In the genomic region with DNA sequence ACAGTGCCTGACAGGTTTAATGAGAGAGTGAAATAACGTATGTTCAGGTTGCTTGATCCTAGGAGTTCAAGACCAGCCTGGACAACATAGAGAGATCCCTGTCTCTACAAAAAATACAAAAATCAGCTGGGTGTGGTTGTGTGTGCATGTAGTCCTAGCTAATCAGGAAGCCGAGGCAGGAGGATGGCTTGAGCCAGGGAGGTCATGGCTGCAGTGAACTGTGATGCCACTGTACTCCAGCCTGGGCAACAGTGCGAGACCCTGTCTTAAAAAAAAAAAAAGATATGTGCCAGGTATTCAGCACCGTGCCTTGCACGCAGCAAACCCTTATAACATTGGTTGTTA, we compare ENCODE assay signal across 13 cellular contexts. TPM values are rescaled to one million over a fixed set of nuclear protein-coding genes. Genes with fewer than 3 reads are reported as not detected.
DNase-seq lines count a peak whose midpoint lies in the region; ATAC-seq and TF ChIP-seq lines count a peak whose summit lies in the region.
"Had no signal": no experiment of that assay in that cellular context is flagged by ENCODE, and none has a peak within 500 bp of the region (broad histone marks: within the 10 kb centered on the region; RNA-seq: fewer than 3 reads in every experiment).

No MANE protein-coding gene starts in this region.

- no peaks in the 10 kb centered on the region for H4K20me1 ChIP-seq in mammary epithelial cell (ENCODE audit: insufficient read depth, low read length)

- H3K4me2 ChIP-seq in mammary epithelial cell (ENCODE audit: insufficient read depth, low read depth, low read length), result peak overlapping the region; percentile 65
- no peak overlapping the region for H3K4me2 ChIP-seq in mesenchymal stem cell (ENCODE audit: low read length, poor library complexity, severe bottlenecking)

- peak overlapping the region; percentile 80 for H3K27ac ChIP-seq in mammary epithelial cell (ENCODE audit: insufficient read depth, low read depth, low read length)
- peak overlapping the region; percentile 86 for H3K27ac ChIP-seq in mesenchymal stem cell (ENCODE audit: low read length, poor library complexity, severe bottlenecking)
- H3K27ac ChIP-seq in transverse colon, result peak overlapping the region in 3 of 4 donors; percentile 69 to 76 (median 74)

- WGBS in mammary epithelial cell (ENCODE audit: low coverage, missing lambda C conversion rate), result 86% methylated on average over 5 of the region's 5 CpGs
- WGBS in mesenchymal stem cell, result 87% methylated on average over 4 of the region's 5 CpGs
- WGBS in transverse colon (ENCODE audit: low coverage in 1 of 2), 2 donors, result 88 to 97% methylated on average over 3 to 5 of the region's 5 CpGs

- intact Hi-C loops in mammary epithelial cell (cut with micrococcal nuclease), result no loop called here
- intact Hi-C loops in transverse colon (cut with DNase I; ENCODE audit: low total_unique reads), result no loop called here
- intact Hi-C loops in natural killer cell (cut with micrococcal nuclease), result no loop called here

- peak overlapping the region; percentile 17 for H2AK5ac ChIP-seq in mesenchymal stem cell (ENCODE audit: low read length, severe bottlenecking)

- TF ChIP-seq CTCF in mammary epithelial cell (conservative IDR thresholded peaks at IDR 0.05 in 1 of 2, IDR thresholded peaks at IDR 0.05 in 1 of 2; ENCODE audit: extremely low read depth in 1 of 2, insufficient read depth in 1 of 2, low read depth in 1 of 2, low read length in 2 of 2) (no peak), transverse colon (IDR thresholded peaks at IDR 0.05) (no peak), natural killer cell (IDR thresholded peaks at IDR 0.05) (no peak)

- ATAC-seq in activated CD8-positive, alpha-beta memory T cell treated with anti-CD3 and anti-CD28 coated beads, Interleukin-2, amount 10 ng/mL, durations not matched to agents 7 days and 5 days, result no peak
- ATAC-seq in stimulated activated memory B cell treated with anti-CD40 and anti-IgM and Interleukin-4, amounts not matched to agents 10 μg/mL and 1 μg/mL and 100 μg/mL, for 72 hours, result no peak
- ATAC-seq in natural killer cell, result no peak
- ATAC-seq: naive thymus-derived CD8-positive, alpha-beta T cell had no signal

- no peaks in the 10 kb centered on the region for H3K36me3 ChIP-seq in mammary epithelial cell (ENCODE audit: insufficient read depth, low read length)
- peaks cover 0 to 3% of the 10 kb centered on the region in 2 experiments for H3K36me3 ChIP-seq in mesenchymal stem cell (ENCODE audit: control insufficient read depth in 1 of 2, insufficient read depth in 2 of 2, low read depth in 1 of 2, low read length in 2 of 2)
- no peaks in the 10 kb centered on the region for H3K36me3 ChIP-seq in transverse colon

- H3K9ac ChIP-seq in mammary epithelial cell (ENCODE audit: insufficient read depth, low read length), result peak overlapping the region; percentile 73
- no peak overlapping the region for H3K9ac ChIP-seq in mesenchymal stem cell (ENCODE audit: low read length)

- H3K27me3 Mint-ChIP-seq in activated CD8-positive, alpha-beta memory T cell treated with anti-CD3 and anti-CD28 coated beads, Interleukin-2, amount 10 ng/mL, durations not matched to agents 7 days and 5 days, result peaks cover 13% of the 10 kb centered on the region
- peaks cover 79% of the 10 kb centered on the region for H3K27me3 Mint-ChIP-seq in stimulated activated memory B cell treated with anti-CD40 and anti-IgM and Interleukin-4, amounts not matched to agents 10 μg/mL and 1 μg/mL and 100 μg/mL, for 72 hours
- H3K27me3 Mint-ChIP-seq in natural killer cell (ENCODE audit: low read depth in 2 of 2), result peaks cover 0 to 4% of the 10 kb centered on the region in 2 donors

- H2BK12ac ChIP-seq in mesenchymal stem cell (ENCODE audit: low read length in 2 of 2), result peak overlapping the region; percentile 20 to 92

- H4K91ac ChIP-seq in mesenchymal stem cell (ENCODE audit: low read length), result peak overlapping the region; percentile 97

- H3K18ac ChIP-seq in mesenchymal stem cell (ENCODE audit: low read depth in 1 of 2, low read length in 2 of 2), result peak overlapping the region; percentile 71 to 92

- no peaks in the 10 kb centered on the region for H3K79me2 ChIP-seq in mammary epithelial cell (ENCODE audit: insufficient read depth, low read length)

- H2BK15ac ChIP-seq in mesenchymal stem cell (ENCODE audit: low read depth, poor library complexity, severe bottlenecking), result no peak overlapping the region

- no peak overlapping the region for H2AFZ ChIP-seq in mammary epithelial cell (ENCODE audit: low read depth, low read length)
- H2AFZ ChIP-seq in mesenchymal stem cell (ENCODE audit: low read depth, low read length), result no peak overlapping the region

- H2BK5ac ChIP-seq in mesenchymal stem cell (ENCODE audit: low read depth, low read length, poor library complexity, severe bottlenecking), result peak overlapping the region; percentile 45

- TF ChIP-seq POLR2A in transverse colon (IDR thresholded peaks at IDR 0.05), result no peak

- H3K4me3 ChIP-seq in mammary epithelial cell (replicated peaks in 1 of 3; ENCODE audit: insufficient read depth in 1 of 3, low read depth in 2 of 3, low read length in 3 of 3) (peak overlapping the region; percentile 43 to 45 (median 44)), mesenchymal stem cell (ENCODE audit: insufficient read depth in 1 of 2, low read depth in 1 of 2, low read length in 2 of 2) (no peak overlapping the region), transverse colon (no peak overlapping the region)

- peak overlapping the region; percentile 74 to 88 for H3K4ac ChIP-seq in mesenchymal stem cell (ENCODE audit: low read depth in 1 of 2, low read length in 2 of 2)

- peaks cover 10% of the 10 kb centered on the region for H3K79me1 ChIP-seq in mesenchymal stem cell (replicated peaks; ENCODE audit: low read length, poor library complexity, severe bottlenecking)

- TF ChIP-seq EP300 in transverse colon (IDR thresholded peaks at IDR 0.05; ENCODE audit: low read depth), result no peak

- H3K27me3 ChIP-seq in mammary epithelial cell (ENCODE audit: insufficient read depth, low read length) (no peaks in the 10 kb centered on the region), mesenchymal stem cell (ENCODE audit: control insufficient read depth in 1 of 2, insufficient read depth in 1 of 2, low read length in 2 of 2) (no peaks in the 10 kb centered on the region), transverse colon (no peaks in the 10 kb centered on the region)

- H3K9me3 Mint-ChIP-seq in activated CD8-positive, alpha-beta memory T cell treated with anti-CD3 and anti-CD28 coated beads, Interleukin-2, amount 10 ng/mL, durations not matched to agents 7 days and 5 days (ENCODE audit: low read depth), result no peaks in the 10 kb centered on the region
- H3K9me3 Mint-ChIP-seq in stimulated activated memory B cell treated with anti-CD40 and anti-IgM and Interleukin-4, amounts not matched to agents 10 μg/mL and 1 μg/mL and 100 μg/mL, for 72 hours, result no peaks in the 10 kb centered on the region
- H3K9me3 Mint-ChIP-seq in natural killer cell, result no peaks in the 10 kb centered on the region
- H3K9me3 Mint-ChIP-seq: naive thymus-derived CD8-positive, alpha-beta T cell had no signal

- H3K4me1 Mint-ChIP-seq in activated CD8-positive, alpha-beta memory T cell treated with anti-CD3 and anti-CD28 coated beads, Interleukin-2, amount 10 ng/mL, durations not matched to agents 7 days and 5 days, result peaks cover 8% of the 10 kb centered on the region
- peaks cover 18% of the 10 kb centered on the region for H3K4me1 Mint-ChIP-seq in stimulated activated memory B cell treated with anti-CD40 and anti-IgM and Interleukin-4, amounts not matched to agents 10 μg/mL and 1 μg/mL and 100 μg/mL, for 72 hours
- H3K4me1 Mint-ChIP-seq in natural killer cell, result peaks cover 0 to 22% of the 10 kb centered on the region in 2 donors

- peak overlapping the region; percentile 15 for H3K27ac Mint-ChIP-seq in activated CD8-positive, alpha-beta memory T cell treated with anti-CD3 and anti-CD28 coated beads, Interleukin-2, amount 10 ng/mL, durations not matched to agents 7 days and 5 days
- no peak overlapping the region for H3K27ac Mint-ChIP-seq in stimulated activated memory B cell treated with anti-CD40 and anti-IgM and Interleukin-4, amounts not matched to agents 10 μg/mL and 1 μg/mL and 100 μg/mL, for 72 hours
- H3K27ac Mint-ChIP-seq in natural killer cell, result no peak overlapping the region
- H3K27ac Mint-ChIP-seq: naive thymus-derived CD8-positive, alpha-beta T cell had no signal

- H2BK120ac ChIP-seq in mesenchymal stem cell (ENCODE audit: low read depth, low read length), result peak overlapping the region; percentile 69

- dilution Hi-C loops in mammary epithelial cell (cut with HindIII; ENCODE audit: low sequenced_read_pairs), result loop anchor here (5.0 to 10.0 kb wide), 3 partner anchors 44 to 181 kb away; no protein-coding TSS in a partner anchor

- no peak overlapping the region for H3K14ac ChIP-seq in mesenchymal stem cell (ENCODE audit: low read length in 2 of 2)

- DNase-seq in activated CD8-positive, alpha-beta memory T cell treated with anti-CD3 and anti-CD28 coated beads, Interleukin-2, amount 10 ng/mL, durations not matched to agents 7 days and 5 days, result no peak
- DNase-seq in activated CD8-positive, alpha-beta memory T cell treated with anti-CD3 and anti-CD28 coated beads, Interleukin-2, amount 50 U/mL, for 4 hours, result no peak
- DNase-seq in mammary epithelial cell (no peak), mesenchymal stem cell (no peak), transverse colon (no peak), natural killer cell (no peak), NCI-H146 (lab: John Stamatoyannopoulos, UW) (no peak)
- DNase-seq: ACHN; DMS 273 treated with DMSO at 0.1 percent for 48 hours; MV-4-11; naive thymus-derived CD8-positive, alpha-beta T cell; NCI-H2171 had no signal

- in situ Hi-C loops in mammary epithelial cell (cut with MboI; ENCODE audit: low sequenced_read_pairs in 2 of 2) (no loop called here), transverse colon (cut with MboI; ENCODE audit: low pct_ligation_motif_present in 1 of 4, low pct_unique_long_range_greater_than_20kb in 1 of 4, low sequenced_read_pairs in 3 of 4) (no loop called here)

- H3K4me1 ChIP-seq in mammary epithelial cell (ENCODE audit: insufficient read depth, low read length), result peaks cover 28% of the 10 kb centered on the region
- peaks cover 7% of the 10 kb centered on the region for H3K4me1 ChIP-seq in mesenchymal stem cell (ENCODE audit: control insufficient read depth, insufficient read depth, low read depth, low read length)
- H3K4me1 ChIP-seq in transverse colon, result peaks cover 3 to 20% (median 14%) of the 10 kb centered on the region in 4 donors

- CTCF ChIA-PET in activated CD8-positive, alpha-beta memory T cell treated with anti-CD3 and anti-CD28 coated beads, Interleukin-2, amount 10 ng/mL, durations not matched to agents 7 days and 5 days (lab: Charles Lee), result no interaction called here
- CTCF ChIA-PET in mammary epithelial cell (lab: Charles Lee; ENCODE audit: low non-redundant PET), result no interaction called here

- H4K8ac ChIP-seq in mesenchymal stem cell (ENCODE audit: low read length), result peak overlapping the region; percentile 83

- H3K23ac ChIP-seq in mesenchymal stem cell (ENCODE audit: low read length in 2 of 2), result no peak overlapping the region

- no TSS peak for BruUV-seq in mammary epithelial cell (replicated peaks; lab: Mats Ljungman, UMichigan)

- no peaks in the 10 kb centered on the region for H3K36me3 Mint-ChIP-seq in activated CD8-positive, alpha-beta memory T cell treated with anti-CD3 and anti-CD28 coated beads, Interleukin-2, amount 10 ng/mL, durations not matched to agents 7 days and 5 days
- peaks cover 4% of the 10 kb centered on the region for H3K36me3 Mint-ChIP-seq in stimulated activated memory B cell treated with anti-CD40 and anti-IgM and Interleukin-4, amounts not matched to agents 10 μg/mL and 1 μg/mL and 100 μg/mL, for 72 hours
- H3K36me3 Mint-ChIP-seq in natural killer cell, result no peaks in the 10 kb centered on the region
- H3K36me3 Mint-ChIP-seq: naive thymus-derived CD8-positive, alpha-beta T cell had no signal

- H3K9me3 ChIP-seq in mammary epithelial cell (replicated peaks; ENCODE audit: insufficient read depth, low read length) (no peaks in the 10 kb centered on the region), mesenchymal stem cell (ENCODE audit: control insufficient read depth, low read length) (no peaks in the 10 kb centered on the region), transverse colon (no peaks in the 10 kb centered on the region)

- H3K4me3 Mint-ChIP-seq in activated CD8-positive, alpha-beta memory T cell treated with anti-CD3 and anti-CD28 coated beads, Interleukin-2, amount 10 ng/mL, durations not matched to agents 7 days and 5 days, result no peak overlapping the region
- H3K4me3 Mint-ChIP-seq in stimulated activated memory B cell treated with anti-CD40 and anti-IgM and Interleukin-4, amounts not matched to agents 10 μg/mL and 1 μg/mL and 100 μg/mL, for 72 hours, result no peak overlapping the region
- no peak overlapping the region for H3K4me3 Mint-ChIP-seq in natural killer cell
- H3K4me3 Mint-ChIP-seq: naive thymus-derived CD8-positive, alpha-beta T cell had no signal

RNA-seq across cellular contexts. Expression of a gene that starts 38.8 kb away (rescaled TPM):
- under 1 TPM; 0.09 to 0.14 TPM for total RNA-seq in activated CD8-positive, alpha-beta memory T cell treated with anti-CD3 and anti-CD28 coated beads, Interleukin-2, amount 10 ng/mL, durations not matched to agents 7 days and 5 days
- total RNA-seq in mammary epithelial cell, result 10 to 100 TPM; 11.5 to 40.7 TPM
- 12.0 TPM for polyA plus RNA-seq in mammary epithelial cell
- polyA minus RNA-seq in mammary epithelial cell, result 59.3 TPM
- 98.3 TPM for polyA plus RNA-seq in mesenchymal stem cell (2013, experiment 1 of 2)
- polyA plus RNA-seq in mesenchymal stem cell (2013, experiment 2 of 2), result 95.2 TPM
- 10 to 100 TPM in 3 of 4 donors, 1 to 10 TPM in 1; 8.2 to 19.3 (median 15.7) TPM for total RNA-seq in transverse colon
- total RNA-seq in natural killer cell, result 1 to 10 TPM in 1 of 3 donors, under 1 TPM in 2; 0.20 to 1.3 (median 0.40) TPM
- total RNA-seq: naive thymus-derived CD8-positive, alpha-beta T cell had no signal
- polyA plus RNA-seq: naive thymus-derived CD8-positive, alpha-beta T cell had no signal

Comparison
In these comparisons a context has a peak if more than half of its experiments do, and no peak if none do; other contexts are left out.
1. H3K4me3 ChIP-seq: peak in mammary epithelial cell (3 of 3); none in mesenchymal stem cell (0 of 2) and transverse colon (0 of 4).
2. RNA of a gene that starts 38.8 kb away (total RNA-seq): 11.5 to 40.7 TPM in mammary epithelial cell and 8.2 to 19.3 TPM in transverse colon; 0.20 to 1.3 TPM in natural killer cell and 0.09 to 0.14 TPM in activated CD8-positive, alpha-beta memory T cell treated with anti-CD3 and anti-CD28 coated beads, Interleukin-2, amount 10 ng/mL, durations not matched to agents 7 days and 5 days; every median in the first group is over 4 times any median in the second.
3. Peak in every context shown above with its lines, with median percentiles within 50 percentile points of each other: H3K27ac ChIP-seq.